8 cellular contexts compared by ENCODE assay signal in genomic region chr6:111564482-111564945, GRCh38. TPM values are rescaled to one million over a fixed set of nuclear protein-coding genes. Genes with fewer than 3 reads are reported as not detected.
DNase-seq lines count a peak whose midpoint lies in the region; ATAC-seq, FAIRE-seq and TF ChIP-seq lines count a peak whose summit lies in the region.

No MANE protein-coding gene starts in this region.

- no peaks in the 10 kb centered on the region for H3K9me3 Mint-ChIP-seq in chondrocyte (ENCODE audit: low read depth)

- peak; percentile 19 to 59 (median 44) for ATAC-seq in pancreas

- H3K36me3 Mint-ChIP-seq in chondrocyte (ENCODE audit: low read depth): peaks cover 44% of the 10 kb centered on the region

- H3K4me1 ChIP-seq in pancreas: peaks cover 6 to 10% (median 8%) of the 10 kb centered on the region in 3 donors
- H3K4me1 ChIP-seq in kidney (ENCODE audit: control insufficient read depth in 1 of 2, insufficient read depth in 1 of 2, low read depth in 1 of 2, low read length in 2 of 2): peaks cover 0 to 15% of the 10 kb centered on the region in 2 donors

- no peak for TF ChIP-seq CTCF in chondrocyte (IDR thresholded peaks at IDR 0.05)
- no peak for TF ChIP-seq CTCF in pancreas (IDR thresholded peaks at IDR 0.05)
- no peak for TF ChIP-seq CTCF in kidney (IDR thresholded peaks at IDR 0.05; ENCODE audit: borderline replicate concordance, extremely low read depth, insufficient read depth)

- H3K27ac Mint-ChIP-seq in chondrocyte (ENCODE audit: unreplicated experiment): peak overlapping the region; percentile 75

- H3K4me3 ChIP-seq in pancreas (no peak overlapping the region), kidney (ENCODE audit: low read length in 2 of 2) (no peak overlapping the region)

- H3K27ac ChIP-seq in pancreas (no peak overlapping the region), kidney (ENCODE audit: low read depth in 2 of 2, low read length in 2 of 2) (peak overlapping the region in 1 of 2 donors; percentile 68)

- H3K36me3 ChIP-seq in pancreas: peaks cover 0 to 22% (median 0%) of the 10 kb centered on the region in 3 donors
- H3K36me3 ChIP-seq in kidney (ENCODE audit: control insufficient read depth in 1 of 2, insufficient read depth in 2 of 2, low read length in 2 of 2): peaks cover 21 to 26% of the 10 kb centered on the region in 2 donors

- H3K4me3 Mint-ChIP-seq in chondrocyte (ENCODE audit: unreplicated experiment): no peak overlapping the region

- no peaks in the 10 kb centered on the region for H3K9me3 ChIP-seq in pancreas
- H3K9me3 ChIP-seq in kidney (ENCODE audit: control insufficient read depth in 1 of 2, low read length in 2 of 2): no peaks in the 10 kb centered on the region

- in situ Hi-C loops in G401 (cut with HindIII; ENCODE audit: low sequenced_read_pairs): no loop called here

- FAIRE-seq in pancreas (lab: Jason Lieb, UNC) (no peak), kidney (lab: Jason Lieb, UNC) (no peak)

- peak; percentile 85 for DNase-seq in G401 (ENCODE audit: low spot score)
- peak; percentile 27 to 34 for DNase-seq in Kasumi-1 (lab: John Stamatoyannopoulos, UW)
- DNase-seq in chondrocyte (ENCODE audit: low spot score): no peak
- no peak for DNase-seq in pancreas
- DNase-seq in NCI-H1436 treated with DMSO at 0.1 percent for 48 hours (lab: John Stamatoyannopoulos, UW): no peak
- no peak for DNase-seq in iPS-NIHi7 (ENCODE audit: extremely low spot score)
- DNase-seq in kidney: no peak
- no peak for DNase-seq in stimulated activated CD4-positive, alpha-beta T cell treated with anti-CD3 and anti-CD28 coated beads, Interleukin-4, amount 100 ng/mL, for 1 hour

- no peaks in the 10 kb centered on the region for H3K27me3 Mint-ChIP-seq in chondrocyte (ENCODE audit: low read depth)

- H3K27me3 ChIP-seq in pancreas: no peaks in the 10 kb centered on the region

- intact Hi-C loops in pancreas (cut with DNase I): no loop called here
- intact Hi-C loops in kidney (cut with DNase I): no loop called here

- WGBS in pancreas, 2 donors: 79 to 81% methylated on average over 4 of the region's 4 CpGs

- peaks cover 71% of the 10 kb centered on the region for H3K4me1 Mint-ChIP-seq in chondrocyte (ENCODE audit: low read depth)

- no peak overlapping the region for H3K9ac ChIP-seq in kidney (ENCODE audit: low read length in 2 of 2)

RNA-seq across cellular contexts. Expression of gene TRAF3IP2, which starts 41.2 kb away (rescaled TPM):
- total RNA-seq in G401 (2014; rRNA removed; shearing (Covaris generic)): 21.8 and 22.4 TPM in 2 replicates
- total RNA-seq in chondrocyte: 29.3 to 51.5 TPM (median 29.9 TPM) in 3 replicates
- 10 to 100 TPM; 19.9 to 25.9 (median 22.0) TPM for total RNA-seq in pancreas
- 10 to 100 TPM; 18.5 to 30.3 TPM for polyA plus RNA-seq in pancreas
- 30.0 TPM for total RNA-seq in kidney
- polyA plus RNA-seq in kidney (ENCODE audit: insufficient read depth, low read depth, low replicate concordance): 15.7 TPM

Comparison
In these comparisons a context has a peak if more than half of its experiments do, and no peak if none do; other contexts are left out.
1. DNase-seq: peak in G401 (single experiment) and Kasumi-1 (2 of 2); none in chondrocyte (single experiment), pancreas (0 of 6), NCI-H1436 treated with DMSO at 0.1 percent for 48 hours (single experiment), iPS-NIHi7 (single experiment), kidney (single experiment) and stimulated activated CD4-positive, alpha-beta T cell treated with anti-CD3 and anti-CD28 coated beads, Interleukin-4, amount 100 ng/mL, for 1 hour (single experiment).